36 cellular contexts compared by ENCODE assay signal in the genomic region with DNA sequence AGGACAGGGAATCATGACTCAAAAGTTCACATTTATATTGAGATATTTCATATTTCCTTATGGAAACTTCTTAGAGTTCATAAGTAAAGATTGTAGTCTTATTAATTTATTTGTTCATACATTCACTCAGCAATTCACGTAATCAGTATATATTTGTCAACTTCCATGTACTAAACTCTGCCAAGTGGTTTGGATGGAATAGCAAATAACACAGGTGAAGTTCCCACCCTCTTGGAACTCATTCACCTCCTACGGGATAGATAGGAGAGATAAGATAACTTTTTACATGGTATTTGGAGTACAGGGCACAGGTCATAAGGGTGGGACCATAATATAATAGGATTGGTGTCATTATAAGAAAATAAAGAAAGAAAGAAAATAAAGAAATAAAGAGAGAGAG.
"Had no signal": no experiment of that assay in that cellular context is flagged by ENCODE, and none has a peak within 500 bp of the region (broad histone marks: within the 10 kb centered on the region; RNA-seq: fewer than 3 reads in every experiment).

No MANE protein-coding gene starts in this region.

- H3K9ac ChIP-seq: KMS-11 had no signal

- DNase-seq: Karpas-422, Kasumi-1, MG63, MM.1S, MV-4-11, NCI-H1048, NCI-H1092, NCI-H1092 treated with DMSO at 0.1 percent for 48 hours, NCI-H1105, NCI-H1105 treated with DMSO at 0.1 percent for 48 hours, NCI-H1417, NCI-H1417 treated with DMSO at 0.1 percent for 48 hours, NCI-H1436, NCI-H1436 treated with DMSO at 0.1 percent for 48 hours, NCI-H146, NCI-H1694, NCI-H1694 treated with DMSO at 0.1 percent for 48 hours, NCI-H187, NCI-H187 treated with DMSO at 0.1 percent for 48 hours, NCI-H1930, NCI-H2029, NCI-H2029 treated with DMSO at 0.1 percent for 48 hours, NCI-H2081, NCI-H2081 treated with DMSO at 0.1 percent for 48 hours, NCI-H2107, NCI-H2171, NCI-H2171 treated with DMSO at 0.1 percent for 48 hours, NCI-H2227 treated with DMSO at 0.1 percent for 48 hours, NCI-H226, NCI-H345, NCI-H446, NCI-H446 treated with DMSO at 0.1 percent for 48 hours, NCI-H510A, NCI-H510A treated with DMSO at 0.1 percent for 48 hours, NCI-H524 had no signal

- H3K27ac ChIP-seq: KMS-11 had no signal

- H3K4me3 ChIP-seq: MG63 had no signal

- H3K27me3 ChIP-seq: MG63 had no signal

- H3K4me2 ChIP-seq: KMS-11 had no signal

- H3K9me3 ChIP-seq: MG63 had no signal

- H3K36me3 ChIP-seq: MG63 had no signal
